1 cellular context compared by ENCODE assay signal in genomic region chr12:31736472-31736871, GRCh38.
TF ChIP-seq lines count a peak whose summit lies in the region.

No MANE protein-coding gene starts in this region.

TF ChIP-seq in K562, 482 proteins besides CTCF, POLR2A, EP300 and RAD21 (continued from another document):
- TF ChIP-seq NEUROD1 (IDR thresholded peaks at IDR 0.05; ENCODE audit: borderline replicate concordance, low read depth, low read length, partially characterized antibody) (peak; percentile 51), HDAC1 (IDR thresholded peaks at IDR 0.05) (peak in 1 of 2 experiments; percentile 46; a peak in 2 of 4 replicates), MEIS2 (IDR thresholded peaks at IDR 0.05; ENCODE audit: partially characterized antibody) (peak; percentile 97), CBFA2T3 (IDR thresholded peaks at IDR 0.05) (peak; percentile 24; the same call in 1 of the 2 replicates), MNT (conservative IDR thresholded peaks at IDR 0.05) (peak in 1 of 2 experiments; percentile 35; a peak in 1 of 4 replicates), RCOR1 (IDR thresholded peaks at IDR 0.05; ENCODE audit: borderline replicate concordance in 1 of 2, low read depth in 2 of 2, low read length in 2 of 2) (0 out of 4 replicates have a peak, but pooled peaks of 1 of the 2 experiments have one; percentile 14), EHMT2 (IDR thresholded peaks at IDR 0.05) (no peak), FOSL1 (tag; conservative IDR thresholded peaks at IDR 0.05) (peak; percentile 67)
- TF ChIP-seq, protein P1, sequence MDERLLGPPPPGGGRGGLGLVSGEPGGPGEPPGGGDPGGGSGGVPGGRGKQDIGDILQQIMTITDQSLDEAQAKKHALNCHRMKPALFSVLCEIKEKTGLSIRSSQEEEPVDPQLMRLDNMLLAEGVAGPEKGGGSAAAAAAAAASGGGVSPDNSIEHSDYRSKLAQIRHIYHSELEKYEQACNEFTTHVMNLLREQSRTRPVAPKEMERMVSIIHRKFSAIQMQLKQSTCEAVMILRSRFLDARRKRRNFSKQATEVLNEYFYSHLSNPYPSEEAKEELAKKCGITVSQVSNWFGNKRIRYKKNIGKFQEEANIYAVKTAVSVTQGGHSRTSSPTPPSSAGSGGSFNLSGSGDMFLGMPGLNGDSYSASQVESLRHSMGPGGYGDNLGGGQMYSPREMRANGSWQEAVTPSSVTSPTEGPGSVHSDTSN (CRISPR knock-in tag; IDR thresholded peaks at IDR 0.05; ENCODE audit: low read depth): no peak; the same call in 1 of the 2 replicates
- TF ChIP-seq, protein P1 (tag; conservative IDR thresholded peaks at IDR 0.05; ENCODE audit: low read depth): peak; percentile 93
